ENCODE assay signal across 20 cellular contexts in the genomic region with DNA sequence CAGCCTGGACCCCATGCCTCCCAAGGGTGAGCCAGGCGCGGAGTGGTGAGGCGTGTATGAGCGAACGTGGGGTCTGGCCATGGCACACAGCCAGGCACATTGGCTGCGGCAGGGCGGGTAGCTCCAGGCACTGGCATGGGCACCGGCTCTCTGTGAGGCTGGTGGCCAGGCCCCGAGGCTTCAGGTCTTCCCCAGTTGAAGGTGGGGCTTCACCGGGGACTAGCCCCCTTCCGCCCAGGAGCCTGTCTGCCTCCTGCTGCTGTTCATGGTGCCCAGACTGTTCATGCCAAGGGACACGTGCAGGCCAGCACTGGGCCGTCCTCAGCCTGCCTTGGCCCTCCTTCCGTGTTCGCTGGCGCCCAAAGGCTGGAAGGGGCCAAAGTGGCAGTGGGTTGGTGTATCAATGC. TPM values are rescaled to one million over a fixed set of nuclear protein-coding genes. Genes with fewer than 3 reads are reported as not detected.
A peak's percentile ranks its signal among the peaks of the same experiment; 100 is the strongest.
DNase-seq lines count a peak whose midpoint lies in the region; ATAC-seq, FAIRE-seq and TF ChIP-seq lines count a peak whose summit lies in the region.
"Had no signal": no experiment of that assay in that cellular context is flagged by ENCODE, and none has a peak within 500 bp of the region (broad histone marks: within the 10 kb centered on the region; RNA-seq: fewer than 3 reads in every experiment).

No MANE protein-coding gene starts in this region.

- H3K36me3 Mint-ChIP-seq in effector memory CD8-positive, alpha-beta T cell (ENCODE audit: insufficient read depth), result peaks cover 58% of the 10 kb centered on the region

- POLR2A ChIA-PET in HepG2 (lab: Yijun Ruan, JAX), result no interaction called here

- H2AFZ ChIP-seq in HepG2 (ENCODE audit: low read length), result no peak overlapping the region
- H2AFZ ChIP-seq: GM23338 had no signal

- TF ChIP-seq EP300 in HepG2 (IDR thresholded peaks at IDR 0.05; ENCODE audit: low read depth in 2 of 2, low read length in 2 of 2), result no peak
- no peak for TF ChIP-seq EP300 in HepG2 (CRISPR knock-in tag; IDR thresholded peaks at IDR 0.05; ENCODE audit: borderline replicate concordance)

- H3K27ac ChIP-seq in HepG2 (ENCODE audit: extremely low read length, insufficient read depth, low read length), result no peak overlapping the region
- H3K27ac ChIP-seq in spleen, result no peak overlapping the region
- H3K27ac ChIP-seq: BLaER1 treated with 17β-estradiol and CSF1 and Interleukin-3, amounts not matched to agents 10 nM and 100 nM had no signal

- no peaks in the 10 kb centered on the region for H3K79me2 ChIP-seq in HepG2 (ENCODE audit: insufficient read depth, low read length)

- ATAC-seq in left ventricle myocardium superior (peak; percentile 27), HepG2 (peak; percentile 44)
- ATAC-seq in effector memory CD8-positive, alpha-beta T cell (replicated peaks), result no peak
- ATAC-seq: GM23338 had no signal

- TF ChIP-seq RAD21 in HepG2 (CRISPR knock-in tag; IDR thresholded peaks at IDR 0.05), result no peak

- in situ Hi-C loops in HepG2 (cut with HindIII; ENCODE audit: extremely low pct_ligation_motif_present, low pct_unique_long_range_greater_than_20kb), result no loop called here

- H4K20me1 ChIP-seq in HepG2 (ENCODE audit: insufficient read depth, low read length), result no peaks in the 10 kb centered on the region

- TF ChIP-seq POLR2A in HepG2 (IDR thresholded peaks at IDR 0.05; ENCODE audit: insufficient read depth in 1 of 2, low read depth in 2 of 2, low read length in 2 of 2), result 0 out of 4 replicates have a peak, but pooled peaks of 1 of the 2 experiments have one; percentile 25
- TF ChIP-seq POLR2A in spleen (IDR thresholded peaks at IDR 0.05), result no peak

- H3K9ac ChIP-seq in HepG2 (ENCODE audit: insufficient read depth, low read depth, low read length), result no peak overlapping the region
- H3K9ac ChIP-seq: BLaER1 treated with 17β-estradiol and CSF1 and Interleukin-3, amounts not matched to agents 10 nM and 100 nM had no signal

- H3K27ac Mint-ChIP-seq in effector memory CD8-positive, alpha-beta T cell, result no peak overlapping the region
- H3K27ac Mint-ChIP-seq: B cell; CD4-positive, alpha-beta memory T cell; GM23338; HFFc6 had no signal

- no peaks in the 10 kb centered on the region for H3K9me3 Mint-ChIP-seq in effector memory CD8-positive, alpha-beta T cell
- H3K9me3 Mint-ChIP-seq: CD14-positive monocyte; CD4-positive, alpha-beta memory T cell; GM23338; HFFc6 had no signal

- BruUV-seq in HepG2 (replicated peaks; lab: Mats Ljungman, UMichigan), result no TSS peak

- DNase-seq in left ventricle myocardium superior (no peak), cardiac septum (ENCODE audit: low spot score) (no peak), HepG2 (ENCODE audit: low spot score) (no peak), spleen (peak; percentile 72), BE2C (no peak)
- no peak for DNase-seq in effector memory CD8-positive, alpha-beta T cell
- DNase-seq: Calu3, COR-L47, DMS53, DMS79 treated with DMSO at 0.1 percent for 48 hours, GF-D8, HFFc6 had no signal

- H3K4me1 ChIP-seq in HepG2 (ENCODE audit: insufficient read depth, low read length), result no peaks in the 10 kb centered on the region
- no peaks in the 10 kb centered on the region for H3K4me1 ChIP-seq in spleen
- H3K4me1 ChIP-seq in BE2C, result no peaks in the 10 kb centered on the region
- H3K4me1 ChIP-seq: BLaER1 treated with 17β-estradiol and CSF1 and Interleukin-3, amounts not matched to agents 10 nM and 100 nM; HAP-1 had no signal

- H3K27me3 ChIP-seq in HepG2 (ENCODE audit: control insufficient read depth in 1 of 2, insufficient read depth in 2 of 2, low read length in 2 of 2) (no peaks in the 10 kb centered on the region), spleen (replicated peaks in 1 of 7) (no peaks in the 10 kb centered on the region), BE2C (no peaks in the 10 kb centered on the region)
- H3K27me3 ChIP-seq: BLaER1 treated with 17β-estradiol and CSF1 and Interleukin-3, amounts not matched to agents 10 nM and 100 nM had no signal

- H3K27me3 Mint-ChIP-seq in effector memory CD8-positive, alpha-beta T cell, result no peaks in the 10 kb centered on the region
- H3K27me3 Mint-ChIP-seq: B cell; CD4-positive, alpha-beta memory T cell had no signal

- H3K9me3 ChIP-seq in HepG2 (ENCODE audit: low read length), result no peaks in the 10 kb centered on the region
- H3K9me3 ChIP-seq in spleen, result no peaks in the 10 kb centered on the region
- no peaks in the 10 kb centered on the region for H3K9me3 ChIP-seq in BE2C
- H3K9me3 ChIP-seq: HAP-1 had no signal

- TF ChIP-seq CTCF in HepG2 (CRISPR knock-in tag; IDR thresholded peaks at IDR 0.05), result no peak
- no peak for TF ChIP-seq CTCF in spleen (IDR thresholded peaks at IDR 0.05 in 8 of 11, conservative IDR thresholded peaks at IDR 0.05 in 3 of 11)
- no peak for TF ChIP-seq CTCF in BE2C (IDR thresholded peaks at IDR 0.05; ENCODE audit: low read depth, low read length)

- 99% methylated on average over 12 of the region's 16 CpGs for WGBS in HepG2 (ENCODE audit: low lambda C conversion rate)
- 94 to 98% (median 94%) methylated on average over 7 to 16 of the region's 16 CpGs for WGBS in spleen, 5 donors

- no peak overlapping the region for H3K4me2 ChIP-seq in HepG2 (ENCODE audit: low read depth, low read length)
- H3K4me2 ChIP-seq: BLaER1 treated with 17β-estradiol and CSF1 and Interleukin-3, amounts not matched to agents 10 nM and 100 nM; GM23338 had no signal

- CTCF ChIA-PET in HepG2 (lab: Yijun Ruan, JAX; ENCODE audit: low intra/inter-chr PET ratio, low total read pairs), result no interaction called here

- peaks cover 21 to 85% of the 10 kb centered on the region in 2 experiments for H3K36me3 ChIP-seq in HepG2 (replicated peaks in 1 of 2; ENCODE audit: control insufficient read depth in 1 of 2, insufficient read depth in 2 of 2, low read length in 2 of 2)
- peaks cover 4 to 100% (median 71%) of the 10 kb centered on the region in 6 donors for H3K36me3 ChIP-seq in spleen
- peaks cover 94% of the 10 kb centered on the region for H3K36me3 ChIP-seq in BE2C

- peaks cover 0 to 7% of the 10 kb centered on the region in 2 donors for H3K4me1 Mint-ChIP-seq in effector memory CD8-positive, alpha-beta T cell (ENCODE audit: low read depth in 2 of 2)
- H3K4me1 Mint-ChIP-seq: B cell, CD14-positive monocyte, GM23338 had no signal

- H3K4me3 ChIP-seq in HepG2 (replicated peaks in 1 of 3; ENCODE audit: insufficient read depth in 1 of 3, low read depth in 2 of 3, low read length in 3 of 3), result no peak overlapping the region
- no peak overlapping the region for H3K4me3 ChIP-seq in spleen
- no peak overlapping the region for H3K4me3 ChIP-seq in BE2C (ENCODE audit: low read depth, low read length)
- H3K4me3 ChIP-seq: BLaER1 treated with 17β-estradiol and CSF1 and Interleukin-3, amounts not matched to agents 10 nM and 100 nM; GM23338; HAP-1 had no signal

- FAIRE-seq in HepG2 (lab: Jason Lieb, UNC), result no peak
- FAIRE-seq: GM12891, GM18507 had no signal

- intact Hi-C loops in left ventricle myocardium superior (cut with micrococcal nuclease) (no loop called here), cardiac septum (cut with DNase I) (no loop called here), HepG2 (cut with micrococcal nuclease; ENCODE audit: unreplicated experiment) (no loop called here), spleen (cut with DNase I; ENCODE audit: low total_unique reads) (no loop called here)

- no peak overlapping the region for H3K4me3 Mint-ChIP-seq in effector memory CD8-positive, alpha-beta T cell
- H3K4me3 Mint-ChIP-seq: B cell; CD14-positive monocyte; CD4-positive, alpha-beta memory T cell; GM23338; HFFc6 had no signal

RNA-seq across cellular contexts. Expression of gene DDX1, which starts 26.8 kb away (rescaled TPM):
- 167 TPM for total RNA-seq in left ventricle myocardium superior
- 112 TPM for total RNA-seq in cardiac septum
- 130 and 254 TPM in 2 replicates for total RNA-seq in HepG2 (2016; rRNA removed; fragmentation: Illumina TruSeq; extraction: Trizol)
- total RNA-seq in HepG2 (2016; cell fraction: cytosol; rRNA removed; fragmentation: Illumina TruSeq; extraction: Trizol; ENCODE audit: low read depth), result 20.7 and 26.0 TPM in 2 replicates
- 128 and 254 TPM in 2 replicates for total RNA-seq in HepG2 (2016; cell fraction: insoluble cytoplasmic fraction; rRNA removed; fragmentation: Illumina TruSeq; extraction: Trizol)
- total RNA-seq in HepG2 (2016; cell fraction: membrane; rRNA removed; fragmentation: Illumina TruSeq; extraction: Trizol), result 42.3 and 49.4 TPM in 2 replicates
- total RNA-seq in HepG2 (2016; cell fraction: nucleus; rRNA removed; fragmentation: Illumina TruSeq; extraction: Trizol), result 114 and 115 TPM in 2 replicates
- 60.9 and 81.6 TPM in 2 replicates for polyA plus RNA-seq in HepG2 (2011; rRNA removed)
- polyA plus RNA-seq in HepG2 (2011; cell fraction: cytosol; rRNA removed), result 36.8 and 56.4 TPM in 2 replicates
- 33.2 and 43.2 TPM in 2 replicates for polyA plus RNA-seq in HepG2 (2011; cell fraction: nucleus; rRNA removed)
- polyA plus RNA-seq in HepG2 (2012), result 87.2 and 121 TPM in 2 replicates
- polyA plus RNA-seq in HepG2 (2016; cell fraction: cytosol; fragmentation: Illumina TruSeq; extraction: Trizol; ENCODE audit: low read depth), result 17.5 and 20.7 TPM in 2 replicates
- polyA plus RNA-seq in HepG2 (2016; cell fraction: insoluble cytoplasmic fraction; fragmentation: Illumina TruSeq; extraction: Trizol; ENCODE audit: low read depth), result 266 and 281 TPM in 2 replicates
- polyA plus RNA-seq in HepG2 (2016; cell fraction: membrane; fragmentation: Illumina TruSeq; extraction: Trizol; ENCODE audit: low read depth), result 28.6 and 36.5 TPM in 2 replicates
- polyA plus RNA-seq in HepG2 (2016; cell fraction: nucleus; fragmentation: Illumina TruSeq; extraction: Trizol; ENCODE audit: insufficient read depth, low read depth), result 120 and 122 TPM in 2 replicates
- polyA minus RNA-seq in HepG2 (2011; rRNA and poly(A)+ RNA removed; ENCODE audit: low replicate concordance), result 15.7 and 27.0 TPM in 2 replicates
- polyA minus RNA-seq in HepG2 (2011; cell fraction: cytosol; rRNA and poly(A)+ RNA removed), result 54.9 and 60.7 TPM in 2 replicates
- 109 and 119 TPM in 2 replicates for polyA minus RNA-seq in HepG2 (2011; cell fraction: nucleus; rRNA and poly(A)+ RNA removed)
- 10 to 100 TPM; 45.6 to 62.0 (median 56.5) TPM for total RNA-seq in spleen
- 10 to 100 TPM; 32.6 to 47.3 (median 42.5) TPM for polyA plus RNA-seq in spleen
- polyA plus RNA-seq in BE2C (2012; ENCODE audit: insufficient read depth, insufficient read length, low read depth), result 109 TPM

RNA-seq across cellular contexts. Expression of gene NBAS, which starts 57.3 kb away (rescaled TPM):
- total RNA-seq in left ventricle myocardium superior (64.4 TPM), cardiac septum (38.9 TPM), HepG2 (2016; rRNA removed; fragmentation: Illumina TruSeq; extraction: Trizol) (58.7 and 61.4 TPM in 2 replicates), spleen (10 to 100 TPM; 38.6 to 49.0 (median 43.8) TPM)
- total RNA-seq in HepG2 (2016; cell fraction: cytosol; rRNA removed; fragmentation: Illumina TruSeq; extraction: Trizol; ENCODE audit: low read depth), result 52.9 and 59.9 TPM in 2 replicates
- 56.3 and 56.6 TPM in 2 replicates for total RNA-seq in HepG2 (2016; cell fraction: insoluble cytoplasmic fraction; rRNA removed; fragmentation: Illumina TruSeq; extraction: Trizol)
- total RNA-seq in HepG2 (2016; cell fraction: membrane; rRNA removed; fragmentation: Illumina TruSeq; extraction: Trizol), result 27.5 and 33.9 TPM in 2 replicates
- total RNA-seq in HepG2 (2016; cell fraction: nucleus; rRNA removed; fragmentation: Illumina TruSeq; extraction: Trizol), result 75.6 and 80.4 TPM in 2 replicates
- polyA plus RNA-seq in HepG2 (2011; rRNA removed) (28.8 and 33.6 TPM in 2 replicates), spleen (10 to 100 TPM; 21.1 to 27.3 (median 24.8) TPM)
- polyA plus RNA-seq in HepG2 (2011; cell fraction: cytosol; rRNA removed), result 29.5 and 30.7 TPM in 2 replicates
- polyA plus RNA-seq in HepG2 (2011; cell fraction: nucleus; rRNA removed), result 23.2 and 23.7 TPM in 2 replicates
- polyA plus RNA-seq in HepG2 (2012), result 26.5 and 30.9 TPM in 2 replicates
- 14.7 and 16.9 TPM in 2 replicates for polyA plus RNA-seq in HepG2 (2016; cell fraction: cytosol; fragmentation: Illumina TruSeq; extraction: Trizol; ENCODE audit: low read depth)
- polyA plus RNA-seq in HepG2 (2016; cell fraction: insoluble cytoplasmic fraction; fragmentation: Illumina TruSeq; extraction: Trizol; ENCODE audit: low read depth), result 27.5 and 27.7 TPM in 2 replicates
- 5.6 and 6.1 TPM in 2 replicates for polyA plus RNA-seq in HepG2 (2016; cell fraction: membrane; fragmentation: Illumina TruSeq; extraction: Trizol; ENCODE audit: low read depth)
- polyA plus RNA-seq in HepG2 (2016; cell fraction: nucleus; fragmentation: Illumina TruSeq; extraction: Trizol; ENCODE audit: insufficient read depth, low read depth), result 39.1 and 42.0 TPM in 2 replicates
- polyA minus RNA-seq in HepG2 (2011; rRNA and poly(A)+ RNA removed; ENCODE audit: low replicate concordance), result 55.2 and 126 TPM in 2 replicates
- 57.6 and 62.9 TPM in 2 replicates for polyA minus RNA-seq in HepG2 (2011; cell fraction: cytosol; rRNA and poly(A)+ RNA removed)
- 102 and 117 TPM in 2 replicates for polyA minus RNA-seq in HepG2 (2011; cell fraction: nucleus; rRNA and poly(A)+ RNA removed)
- polyA plus RNA-seq in BE2C (2012; ENCODE audit: insufficient read depth, insufficient read length, low read depth), result 29.5 TPM
